Comparison of ENCODE assay signal across 7 cellular contexts in genomic region chr14:91508105-91508504, GRCh38. TPM values are rescaled to one million over a fixed set of nuclear protein-coding genes. Genes with fewer than 3 reads are reported as not detected.
DNase-seq lines count a peak whose midpoint lies in the region; ATAC-seq and TF ChIP-seq lines count a peak whose summit lies in the region.

No MANE protein-coding gene starts in this region.

- no peaks in the 10 kb centered on the region for H3K27me3 Mint-ChIP-seq in activated CD4-positive, alpha-beta memory T cell treated with anti-CD3 and anti-CD28 coated beads for 36 hours
- no peaks in the 10 kb centered on the region for H3K27me3 Mint-ChIP-seq in stimulated activated memory B cell treated with anti-CD40 and anti-IgM and Interleukin-4, amounts not matched to agents 10 μg/mL and 1 μg/mL and 100 μg/mL, for 72 hours

- DNase-seq in activated CD4-positive, alpha-beta memory T cell treated with anti-CD3 and anti-CD28 coated beads for 36 hours, result no peak
- DNase-seq in effector CD4-positive, alpha-beta T cell, result no peak

- H3K4me3 Mint-ChIP-seq in activated CD4-positive, alpha-beta memory T cell treated with anti-CD3 and anti-CD28 coated beads for 36 hours, result peak overlapping the region; percentile 94
- H3K4me3 Mint-ChIP-seq in stimulated activated memory B cell treated with anti-CD40 and anti-IgM and Interleukin-4, amounts not matched to agents 10 μg/mL and 1 μg/mL and 100 μg/mL, for 72 hours, result peak overlapping the region; percentile 94

- ATAC-seq in stimulated activated memory B cell treated with anti-CD40 and anti-IgM and Interleukin-4, amounts not matched to agents 10 μg/mL and 1 μg/mL and 100 μg/mL, for 72 hours, result no peak
- ATAC-seq in GM19023 (IDR thresholded peaks at IDR 0.05; ENCODE audit: unreplicated experiment) (no peak), HG03378 (IDR thresholded peaks at IDR 0.05; ENCODE audit: unreplicated experiment) (no peak)

- H3K9me3 Mint-ChIP-seq in activated CD4-positive, alpha-beta memory T cell treated with anti-CD3 and anti-CD28 coated beads for 36 hours, result no peaks in the 10 kb centered on the region
- no peaks in the 10 kb centered on the region for H3K9me3 Mint-ChIP-seq in stimulated activated memory B cell treated with anti-CD40 and anti-IgM and Interleukin-4, amounts not matched to agents 10 μg/mL and 1 μg/mL and 100 μg/mL, for 72 hours

- no peaks in the 10 kb centered on the region; the same call in 1 of the 2 replicates for H3K9me3 ChIP-seq in HEK293 (ENCODE audit: control insufficient read depth, insufficient read depth, low read depth, low read length)

- intact Hi-C loops in activated CD4-positive, alpha-beta memory T cell treated with anti-CD3 and anti-CD28 coated beads for 36 hours (cut with micrococcal nuclease), result loop anchor here (2.0 to 5.0 kb wide), 2 partner anchors 23 to 91 kb away; partner anchors contain the start of gene CCDC88C

- TF ChIP-seq CTCF in HEK293 (tag by site-specific recombination; IDR thresholded peaks at IDR 0.05), result no peak

- CTCF ChIA-PET in HEK293 (lab: Yijun Ruan, JAX), result interaction anchor here (0.6 kb wide), 2 partner anchors 9 to 103 kb away, joined by 3 to 5 read pairs; no protein-coding TSS in a partner anchor
- CTCF ChIA-PET in activated CD4-positive, alpha-beta memory T cell treated with anti-CD3 and anti-CD28 coated beads for 36 hours (lab: Charles Lee), result interaction anchor here (0.7 to 2.9 kb wide), 2 partner anchors 43 to 489 kb away, joined by 3 to 10 read pairs; no protein-coding TSS in a partner anchor

- peaks cover 19 to 36% of the 10 kb centered on the region in 2 experiments; a peak in 2 of 3 replicates for H3K36me3 ChIP-seq in HEK293 (ENCODE audit: control insufficient read depth in 2 of 2, insufficient read depth in 1 of 2, low read length in 2 of 2)

- H3K36me3 Mint-ChIP-seq in activated CD4-positive, alpha-beta memory T cell treated with anti-CD3 and anti-CD28 coated beads for 36 hours, result peaks cover 45% of the 10 kb centered on the region
- peaks cover 30% of the 10 kb centered on the region for H3K36me3 Mint-ChIP-seq in stimulated activated memory B cell treated with anti-CD40 and anti-IgM and Interleukin-4, amounts not matched to agents 10 μg/mL and 1 μg/mL and 100 μg/mL, for 72 hours

- POLR2A ChIA-PET in HEK293 (lab: Yijun Ruan, JAX), result no interaction called here
- POLR2A ChIA-PET in activated CD4-positive, alpha-beta memory T cell treated with anti-CD3 and anti-CD28 coated beads for 36 hours (lab: Charles Lee), result interaction anchor here (1.3 kb wide), 1 partner anchor 532 kb away, joined by 8 read pairs; no protein-coding TSS in a partner anchor

- peaks cover 41% of the 10 kb centered on the region for H3K4me1 Mint-ChIP-seq in activated CD4-positive, alpha-beta memory T cell treated with anti-CD3 and anti-CD28 coated beads for 36 hours (ENCODE audit: low read depth)
- H3K4me1 Mint-ChIP-seq in stimulated activated memory B cell treated with anti-CD40 and anti-IgM and Interleukin-4, amounts not matched to agents 10 μg/mL and 1 μg/mL and 100 μg/mL, for 72 hours, result peaks cover 28% of the 10 kb centered on the region

- peaks cover 5% of the 10 kb centered on the region; the same call in 1 of the 2 replicates for H3K4me1 ChIP-seq in HEK293 (ENCODE audit: control insufficient read depth, insufficient read depth, low read length)

- H3K27ac Mint-ChIP-seq in activated CD4-positive, alpha-beta memory T cell treated with anti-CD3 and anti-CD28 coated beads for 36 hours, result peak overlapping the region; percentile 95
- H3K27ac Mint-ChIP-seq in stimulated activated memory B cell treated with anti-CD40 and anti-IgM and Interleukin-4, amounts not matched to agents 10 μg/mL and 1 μg/mL and 100 μg/mL, for 72 hours, result peak overlapping the region; percentile 99

- H3K4me3 ChIP-seq in HEK293 (ENCODE audit: low read depth, low read length) (peak overlapping the region; percentile 96), iPS-11a (ENCODE audit: low read depth, low read length) (peak overlapping the region; percentile 95)

- no peak overlapping the region for H3K27ac ChIP-seq in HEK293 (ENCODE audit: extremely low read depth, low read depth, low read length)

TF ChIP-seq in HEK293, 187 proteins besides CTCF, POLR2A, EP300 and RAD21:
- TF ChIP-seq PRDM1 (tag by site-specific recombination; IDR thresholded peaks at IDR 0.05) (peak; percentile 5; the same call in 1 of the 2 replicates), ZNF677 (tag by site-specific recombination; IDR thresholded peaks at IDR 0.05) (peak; percentile 96), REPIN1 (tag by site-specific recombination; IDR thresholded peaks at IDR 0.05; ENCODE audit: low read depth) (no peak), PRDM6 (tag by site-specific recombination; IDR thresholded peaks at IDR 0.05) (peak; percentile 85)

RNA-seq across cellular contexts. Expression of gene PPP4R3A, which starts 2.0 kb away (rescaled TPM):
- total RNA-seq in activated CD4-positive, alpha-beta memory T cell treated with anti-CD3 and anti-CD28 coated beads for 36 hours, result 10 to 100 TPM; 92.4 to 96.4 TPM
